In the genomic region with DNA sequence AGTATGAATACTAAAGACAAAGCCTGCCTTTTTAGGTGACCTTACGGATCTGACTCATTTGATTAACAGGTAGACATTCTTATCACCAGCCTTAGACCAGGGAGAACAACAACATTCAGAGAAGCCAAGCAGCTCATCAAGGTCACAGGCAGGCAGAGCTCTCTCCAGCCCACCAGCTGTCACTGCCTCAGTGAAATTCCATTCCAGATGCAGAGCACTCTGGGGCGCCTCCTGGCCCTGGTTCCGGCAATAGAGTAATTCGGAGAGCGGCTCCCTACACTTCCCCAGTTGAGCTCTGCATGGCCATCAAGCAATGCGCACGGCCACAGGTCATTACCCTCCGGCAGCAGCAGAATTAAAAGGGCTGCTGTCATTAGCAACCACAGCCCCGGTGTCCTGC, we compare ENCODE assay signal across 23 cellular contexts.
"Had no signal": no experiment of that assay in that cellular context is flagged by ENCODE, and none has a peak within 500 bp of the region (broad histone marks: within the 10 kb centered on the region; RNA-seq: fewer than 3 reads in every experiment).

No MANE protein-coding gene starts in this region.

- H3K36me3 ChIP-seq: ascending aorta had no signal

- DNase-seq: activated CD4-positive, alpha-beta T cell treated with anti-CD3 and anti-CD28 coated beads for 48 hours; activated CD4-positive, alpha-beta T cell treated with anti-CD3 and anti-CD28 coated beads, Interleukin-2, amount 50 U/mL, for 4 hours; activated CD4-positive, CD25-positive, alpha-beta regulatory T cell treated with anti-CD3 and anti-CD28 coated beads, Interleukin-2, amount 50 U/mL, for 72 hours; activated CD8-positive, alpha-beta memory T cell treated with anti-CD3 and anti-CD28 coated beads, Interleukin-2, amount 50 U/mL, for 48 hours; activated CD8-positive, alpha-beta T cell treated with anti-CD3 and anti-CD28 coated beads, Interleukin-2, amount 10 ng/mL, durations not matched to agents 7 days and 5 days; activated effector memory CD4-positive, alpha-beta T cell treated with Interleukin-2 at 50 U/mL for 16 hours; activated naive CD4-positive, alpha-beta T cell; activated T-cell treated with anti-CD3 and anti-CD28 coated beads, Interleukin-2, amount 50 U/mL, for 1 hour; amniotic stem cell; Karpas-422; MM.1S; NCI-H1105 treated with DMSO at 0.1 percent for 48 hours; NCI-H1930; NCI-H2171; NCI-H2227 treated with DMSO at 0.1 percent for 48 hours; NCI-H446 treated with DMSO at 0.1 percent for 48 hours; NCI-H526; NCI-H774; SIG-M5; T-helper 17 cell; T-helper 9 cell had no signal

- H3K4me1 ChIP-seq: ascending aorta had no signal

- H3K4me3 ChIP-seq: ascending aorta had no signal

- ATAC-seq: activated CD8-positive, alpha-beta T cell treated with anti-CD3 and anti-CD28 coated beads, Interleukin-2, amount 10 ng/mL, durations not matched to agents 7 days and 5 days; T-helper 17 cell; WTC11 had no signal

- H3K27ac ChIP-seq: ascending aorta had no signal

- H3K27me3 ChIP-seq: ascending aorta had no signal
